In genomic region chr10:75097666-75098285, GRCh38 we compare ENCODE assay signal across 11 cellular contexts. TPM values are rescaled to one million over a fixed set of nuclear protein-coding genes. Genes with fewer than 3 reads are reported as not detected.
DNase-seq lines count a peak whose midpoint lies in the region; ATAC-seq and TF ChIP-seq lines count a peak whose summit lies in the region.
"Had no signal": no experiment of that assay in that cellular context is flagged by ENCODE, and none has a peak within 500 bp of the region (broad histone marks: within the 10 kb centered on the region; RNA-seq: fewer than 3 reads in every experiment).

No MANE protein-coding gene starts in this region.

- H2AFZ ChIP-seq in neuronal stem cell (ENCODE audit: low read length) = peak overlapping the region; percentile 47

- TF ChIP-seq CTCF in mucosa of descending colon (IDR thresholded peaks at IDR 0.05) = no peak

- H3K27ac ChIP-seq in neuronal stem cell (replicated peaks; ENCODE audit: low read length) = no peak overlapping the region
- H3K27ac ChIP-seq: body of pancreas, C4-2B had no signal

- no peak overlapping the region for H2BK5ac ChIP-seq in neuronal stem cell (ENCODE audit: low read length)

- H3K23ac ChIP-seq in neuronal stem cell (ENCODE audit: low read depth, low read length, poor library complexity) = no peak overlapping the region

- peak; percentile 35 for DNase-seq in NCI-H2107 treated with DMSO at 0.1 percent for 48 hours (lab: John Stamatoyannopoulos, UW; ENCODE audit: unreplicated experiment)
- no peak for DNase-seq in NCI-H2107 (lab: John Stamatoyannopoulos, UW)
- peak; percentile 22 for DNase-seq in M059J (ENCODE audit: low read depth)
- peak; percentile 33 for DNase-seq in cerebellar cortex (ENCODE audit: low spot score)
- no peak for DNase-seq in neuronal stem cell (ENCODE audit: low spot score)
- no peak for DNase-seq in midbrain (lab: John Stamatoyannopoulos, UW)
- no peak for DNase-seq in RPMI8226
- no peak for DNase-seq in mucosa of descending colon
- DNase-seq: activated CD4-positive, alpha-beta T cell treated with anti-CD3 and anti-CD28 coated beads for 4 hours; body of pancreas had no signal

- H3K14ac ChIP-seq in neuronal stem cell (ENCODE audit: low read length) = no peak overlapping the region

- no peak overlapping the region for H3K4ac ChIP-seq in neuronal stem cell (ENCODE audit: low read length)

- peak overlapping the region; percentile 64 for H3K9ac ChIP-seq in neuronal stem cell (ENCODE audit: low read depth, low read length, poor library complexity)

- intact Hi-C loops in mucosa of descending colon (cut with DNase I, micrococcal nuclease) = no loop called here

- H3K79me1 ChIP-seq in neuronal stem cell (ENCODE audit: low read depth, low read length) = no peaks in the 10 kb centered on the region

- no peak overlapping the region for H2AK5ac ChIP-seq in neuronal stem cell (ENCODE audit: low read depth, low read length)

- no peak overlapping the region for H3K4me2 ChIP-seq in neuronal stem cell (ENCODE audit: insufficient read depth, low read length, poor library complexity, severe bottlenecking)

- H3K4me1 ChIP-seq in neuronal stem cell (ENCODE audit: control insufficient read depth in 2 of 2, insufficient read depth in 1 of 2, low read depth in 1 of 2, low read length in 2 of 2) = peaks cover 9 to 11% of the 10 kb centered on the region in 2 donors
- H3K4me1 ChIP-seq in mucosa of descending colon (ENCODE audit: low read depth) = no peaks in the 10 kb centered on the region

- H3K4me3 ChIP-seq in neuronal stem cell (ENCODE audit: low read length in 2 of 2) (no peak overlapping the region), mucosa of descending colon (no peak overlapping the region)
- H3K4me3 ChIP-seq: body of pancreas had no signal

- no peak for ATAC-seq in mucosa of descending colon
- ATAC-seq: body of pancreas had no signal

- no peak overlapping the region for H4K91ac ChIP-seq in neuronal stem cell (ENCODE audit: low read depth, low read length, poor library complexity)

- H3K27me3 ChIP-seq in neuronal stem cell (ENCODE audit: control insufficient read depth in 3 of 3, insufficient read depth in 3 of 3, low read depth in 1 of 3, low read length in 3 of 3) = no peaks in the 10 kb centered on the region
- H3K27me3 ChIP-seq: body of pancreas had no signal

- H3K18ac ChIP-seq in neuronal stem cell (ENCODE audit: low read length) = peak overlapping the region; percentile 51

- no peaks in the 10 kb centered on the region for H3K9me3 ChIP-seq in neuronal stem cell (replicated peaks in 1 of 2; ENCODE audit: control insufficient read depth in 2 of 2, insufficient read depth in 1 of 2, low read depth in 1 of 2, low read length in 2 of 2)
- H3K9me3 ChIP-seq in mucosa of descending colon = no peaks in the 10 kb centered on the region
- H3K9me3 ChIP-seq: body of pancreas had no signal

- no peak overlapping the region for H4K8ac ChIP-seq in neuronal stem cell (ENCODE audit: low read depth, low read length)

- H2BK120ac ChIP-seq in neuronal stem cell (ENCODE audit: low read depth, low read length) = no peak overlapping the region

- H3K36me3 ChIP-seq in neuronal stem cell (replicated peaks in 1 of 2; ENCODE audit: control insufficient read depth in 2 of 2, insufficient read depth in 2 of 2, low read length in 2 of 2) (no peaks in the 10 kb centered on the region), mucosa of descending colon (ENCODE audit: low read depth) (no peaks in the 10 kb centered on the region)

- WGBS in neuronal stem cell (ENCODE audit: extremely low coverage in 2 of 2, insufficient read length in 2 of 2, insufficient replicate concordance in 1 of 2), 2 donors = no CpG with 5 or more reads among the region's 11 CpGs

- H2BK15ac ChIP-seq in neuronal stem cell (ENCODE audit: low read length) = no peak overlapping the region

- H2BK12ac ChIP-seq in neuronal stem cell (ENCODE audit: low read length) = no peak overlapping the region

RNA-seq across cellular contexts. Expression of gene SAMD8, which starts 13.7 kb away (rescaled TPM):
- 13.0 and 24.5 TPM in 2 replicates for total RNA-seq in M059J (2014; rRNA removed; shearing (Covaris generic))
- polyA plus RNA-seq in neuronal stem cell (2013, experiment 1 of 2) = 11.4 TPM
- polyA plus RNA-seq in neuronal stem cell (2013, experiment 2 of 2) = 12.2 TPM
- 10 to 100 TPM; 12.1 to 26.6 (median 13.6) TPM for total RNA-seq in mucosa of descending colon

Comparison
In these comparisons a context has a peak if more than half of its experiments do, and no peak if none do; other contexts are left out.
1. DNase-seq: peak in NCI-H2107 treated with DMSO at 0.1 percent for 48 hours (single experiment), M059J (single experiment) and cerebellar cortex (single experiment); none in NCI-H2107 (single experiment), neuronal stem cell (single experiment), midbrain (single experiment), RPMI8226 (single experiment) and mucosa of descending colon (0 of 3).